8 cellular contexts compared by ENCODE assay signal in the genomic region with DNA sequence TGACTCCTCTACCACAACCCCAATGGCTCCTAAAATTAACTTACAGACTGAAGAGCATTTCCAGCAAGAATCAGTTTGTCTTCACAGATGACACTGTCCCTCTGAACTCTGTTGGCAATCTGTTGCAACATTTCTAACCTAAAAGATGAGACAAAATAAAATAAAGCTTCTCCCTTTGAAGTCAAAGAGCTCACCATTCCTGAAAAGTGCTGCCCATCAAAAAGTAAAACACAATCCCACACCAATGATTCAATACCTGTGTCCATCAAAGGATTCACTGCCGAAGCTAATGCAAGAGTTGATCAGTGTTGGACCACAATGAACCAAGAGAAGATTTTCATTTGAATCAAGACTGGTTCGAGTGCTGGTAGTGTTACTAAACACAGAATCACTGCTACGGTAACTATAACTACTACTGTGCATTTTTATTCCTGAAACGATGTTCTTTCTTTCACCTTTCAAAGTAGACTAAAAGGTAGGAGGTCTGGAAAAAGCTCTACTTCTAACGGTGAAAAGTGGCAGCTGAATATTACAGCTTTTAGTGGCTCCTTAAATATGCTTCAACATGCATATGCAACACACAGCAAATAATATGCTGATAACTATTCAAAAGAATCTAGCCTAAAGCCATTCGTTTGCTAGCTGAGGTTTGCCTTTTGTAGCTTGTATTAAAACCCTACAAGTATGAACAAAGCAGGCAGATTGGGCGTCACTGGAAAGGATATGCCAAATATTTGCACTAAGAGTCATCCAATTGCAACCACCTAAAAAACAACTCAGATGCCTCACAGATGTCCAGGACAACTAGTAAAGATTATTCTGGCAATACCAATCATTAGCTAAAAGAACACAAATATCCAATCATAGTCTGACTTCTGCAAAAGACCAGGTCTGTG. TPM values are rescaled to one million over a fixed set of nuclear protein-coding genes. Genes with fewer than 3 reads are reported as not detected.
DNase-seq lines count a peak whose midpoint lies in the region; ATAC-seq and TF ChIP-seq lines count a peak whose summit lies in the region.

Gene DST, minus strand, starts transcription at position 524 of the 896 bp plus-strand sequence.

- TF ChIP-seq CTCF in gastroesophageal sphincter (IDR thresholded peaks at IDR 0.05), result no peak

- H3K9me3 ChIP-seq in gastroesophageal sphincter, result no peaks in the 10 kb centered on the region
- no peaks in the 10 kb centered on the region for H3K9me3 ChIP-seq in CD4-positive, alpha-beta memory T cell (ENCODE audit: control insufficient read depth in 1 of 2, low read length in 2 of 2)

- H3K27ac Mint-ChIP-seq in CD4-positive, alpha-beta memory T cell, result no peak within 1 kb of the TSS

- no peaks in the 10 kb centered on the region for H3K4me1 Mint-ChIP-seq in CD4-positive, alpha-beta memory T cell

- TF ChIP-seq EP300 in gastroesophageal sphincter (IDR thresholded peaks at IDR 0.05), result no peak

- no peak within 1 kb of the TSS for H3K4me3 Mint-ChIP-seq in CD4-positive, alpha-beta memory T cell

- H3K27me3 Mint-ChIP-seq in CD4-positive, alpha-beta memory T cell, result no peaks in the 10 kb centered on the region

- ATAC-seq in gastroesophageal sphincter (peak; percentile 78), HG03457 (IDR thresholded peaks at IDR 0.05; ENCODE audit: unreplicated experiment) (no peak)
- no peak for ATAC-seq in stimulated activated naive CD8-positive, alpha-beta T cell treated with anti-CD3 and anti-CD28 coated beads, Interleukin-15, Interleukin-2, amounts not matched to agents 100 U/mL and 50 U/mL, for 24 hours

- H3K27me3 ChIP-seq in gastroesophageal sphincter, result no peaks in the 10 kb centered on the region
- H3K27me3 ChIP-seq in CD4-positive, alpha-beta memory T cell (ENCODE audit: insufficient read depth, low read length), result no peaks in the 10 kb centered on the region

- H3K36me3 Mint-ChIP-seq in CD4-positive, alpha-beta memory T cell, result no peaks in the 10 kb centered on the region

- intact Hi-C loops in CD4-positive, alpha-beta memory T cell (cut with micrococcal nuclease), result no loop called here

- POLR2A ChIA-PET in CD4-positive, alpha-beta memory T cell (lab: Charles Lee; ENCODE audit: partially characterized antibody), result no interaction called here

- H3K4me1 ChIP-seq in gastroesophageal sphincter, result peaks cover 0 to 29% (median 3%) of the 10 kb centered on the region in 3 donors
- no peaks in the 10 kb centered on the region for H3K4me1 ChIP-seq in CD4-positive, alpha-beta memory T cell (ENCODE audit: insufficient read depth, low read length)

- 56 to 63% methylated on average over 7 of the region's 7 CpGs for WGBS in gastroesophageal sphincter (ENCODE audit: low coverage in 1 of 2), 2 donors

- DNase-seq in G401 (ENCODE audit: low spot score), result no peak
- DNase-seq in T1000 (lab: John Stamatoyannopoulos, UW), result peak; percentile 60
- peak; percentile 78 for DNase-seq in renal cortical epithelial cell (ENCODE audit: low read depth)
- DNase-seq in CD4-positive, alpha-beta memory T cell, result no peak
- no peak for DNase-seq in stimulated activated CD4-positive, alpha-beta T cell treated with anti-CD3 and anti-CD28 coated beads, Interleukin-12 subunit alpha, Interleukin-12 subunit beta, amount 100 ng/mL, for 4 hours
- DNase-seq in stimulated activated naive CD8-positive, alpha-beta T cell treated with anti-CD3 and anti-CD28 coated beads, Interleukin-15, Interleukin-2, amounts not matched to agents 100 U/mL and 50 U/mL, for 24 hours, result no peak

- H3K27ac ChIP-seq in gastroesophageal sphincter, result peak within 1 kb of the TSS; percentile 36 to 62 (median 53)
- no peak within 1 kb of the TSS for H3K27ac ChIP-seq in CD4-positive, alpha-beta memory T cell (ENCODE audit: low read depth, low read length)

- H3K4me3 ChIP-seq in gastroesophageal sphincter, result no peak within 1 kb of the TSS
- H3K4me3 ChIP-seq in CD4-positive, alpha-beta memory T cell (ENCODE audit: low read length in 2 of 2), result no peak within 1 kb of the TSS

- CTCF ChIA-PET in CD4-positive, alpha-beta memory T cell (lab: Charles Lee; ENCODE audit: partially characterized antibody), result interaction anchor here (1.4 kb wide), 2 partner anchors 16 to 48 kb away, joined by 3 to 4 read pairs; no protein-coding TSS in a partner anchor

- no peaks in the 10 kb centered on the region for H3K9me3 Mint-ChIP-seq in CD4-positive, alpha-beta memory T cell

- in situ Hi-C loops in G401 (cut with HindIII; ENCODE audit: low sequenced_read_pairs), result no loop called here

- TF ChIP-seq POLR2A in gastroesophageal sphincter (IDR thresholded peaks at IDR 0.05), result no peak

- H3K36me3 ChIP-seq in gastroesophageal sphincter, result peaks cover 0 to 61% of the 10 kb centered on the region in 2 donors
- H3K36me3 ChIP-seq in CD4-positive, alpha-beta memory T cell (ENCODE audit: insufficient read depth, low read length), result no peaks in the 10 kb centered on the region

RNA-seq across cellular contexts. Expression of gene DST, which starts in this region (rescaled TPM):
- 23.6 and 26.8 TPM in 2 replicates for total RNA-seq in G401 (2014; rRNA removed; shearing (Covaris generic))
- total RNA-seq in gastroesophageal sphincter, result 100 to 1,000 TPM; 442 to 716 (median 661) TPM
- total RNA-seq in renal cortical epithelial cell, result 114 and 419 TPM in 2 replicates
- 1 to 10 TPM; 8.1 to 8.8 TPM for total RNA-seq in CD4-positive, alpha-beta memory T cell
- 1 to 10 TPM; 1.1 to 2.2 TPM for polyA plus RNA-seq in CD4-positive, alpha-beta memory T cell

Comparison
In these comparisons a context has a peak if more than half of its experiments do, and no peak if none do; other contexts are left out.
1. DNase-seq: peak in T1000 (single experiment) and renal cortical epithelial cell (single experiment); none in G401 (single experiment), CD4-positive, alpha-beta memory T cell (0 of 5), stimulated activated CD4-positive, alpha-beta T cell treated with anti-CD3 and anti-CD28 coated beads, Interleukin-12 subunit alpha, Interleukin-12 subunit beta, amount 100 ng/mL, for 4 hours (single experiment) and stimulated activated naive CD8-positive, alpha-beta T cell treated with anti-CD3 and anti-CD28 coated beads, Interleukin-15, Interleukin-2, amounts not matched to agents 100 U/mL and 50 U/mL, for 24 hours (single experiment).